In genomic region chr18:44013871-44014270, GRCh38 we compare ENCODE assay signal across 33 cellular contexts.
"Had no signal": no experiment of that assay in that cellular context is flagged by ENCODE, and none has a peak within 500 bp of the region (broad histone marks: within the 10 kb centered on the region; RNA-seq: fewer than 3 reads in every experiment).

No MANE protein-coding gene starts in this region.

- H3K27me3 ChIP-seq: MG63 had no signal

- H3K4me3 ChIP-seq: MG63 had no signal

- H3K36me3 ChIP-seq: MG63 had no signal

- H3K9me3 ChIP-seq: MG63 had no signal

- DNase-seq: Karpas-422, Kasumi-1, MG63, MV-4-11, NCI-H1048, NCI-H1092, NCI-H1092 treated with DMSO at 0.1 percent for 48 hours, NCI-H1105, NCI-H1105 treated with DMSO at 0.1 percent for 48 hours, NCI-H1417 treated with DMSO at 0.1 percent for 48 hours, NCI-H1436, NCI-H1436 treated with DMSO at 0.1 percent for 48 hours, NCI-H146, NCI-H1694, NCI-H1694 treated with DMSO at 0.1 percent for 48 hours, NCI-H187, NCI-H187 treated with DMSO at 0.1 percent for 48 hours, NCI-H1930, NCI-H2029, NCI-H2029 treated with DMSO at 0.1 percent for 48 hours, NCI-H2081, NCI-H2081 treated with DMSO at 0.1 percent for 48 hours, NCI-H2107, NCI-H2171, NCI-H2171 treated with DMSO at 0.1 percent for 48 hours, NCI-H2227 treated with DMSO at 0.1 percent for 48 hours, NCI-H226, NCI-H345, NCI-H446, NCI-H446 treated with DMSO at 0.1 percent for 48 hours, NCI-H510A, NCI-H510A treated with DMSO at 0.1 percent for 48 hours, NCI-H524 had no signal
